In genomic region chr1:174123843-174124242, GRCh38 we compare ENCODE assay signal across 11 cellular contexts.
"Had no signal": no experiment of that assay in that cellular context is flagged by ENCODE, and none has a peak within 500 bp of the region (broad histone marks: within the 10 kb centered on the region; RNA-seq: fewer than 3 reads in every experiment).

No MANE protein-coding gene starts in this region.

- H3K4me3 ChIP-seq: GM23248, GM23338, HAP-1 had no signal

- H3K27ac ChIP-seq: GM23248 had no signal

- H3K36me3 ChIP-seq: HAP-1 had no signal

- DNase-seq: GM23248, GOT3, H7, H9, HCEC 1CT, HFFc6 had no signal

- ATAC-seq: GM23338, HCT116 had no signal

- FAIRE-seq: H1, H54 had no signal

- H3K4me1 ChIP-seq: HAP-1 had no signal

- H3K9me3 ChIP-seq: HAP-1 had no signal
